ENCODE assay signal across 8 cellular contexts in the genomic region with DNA sequence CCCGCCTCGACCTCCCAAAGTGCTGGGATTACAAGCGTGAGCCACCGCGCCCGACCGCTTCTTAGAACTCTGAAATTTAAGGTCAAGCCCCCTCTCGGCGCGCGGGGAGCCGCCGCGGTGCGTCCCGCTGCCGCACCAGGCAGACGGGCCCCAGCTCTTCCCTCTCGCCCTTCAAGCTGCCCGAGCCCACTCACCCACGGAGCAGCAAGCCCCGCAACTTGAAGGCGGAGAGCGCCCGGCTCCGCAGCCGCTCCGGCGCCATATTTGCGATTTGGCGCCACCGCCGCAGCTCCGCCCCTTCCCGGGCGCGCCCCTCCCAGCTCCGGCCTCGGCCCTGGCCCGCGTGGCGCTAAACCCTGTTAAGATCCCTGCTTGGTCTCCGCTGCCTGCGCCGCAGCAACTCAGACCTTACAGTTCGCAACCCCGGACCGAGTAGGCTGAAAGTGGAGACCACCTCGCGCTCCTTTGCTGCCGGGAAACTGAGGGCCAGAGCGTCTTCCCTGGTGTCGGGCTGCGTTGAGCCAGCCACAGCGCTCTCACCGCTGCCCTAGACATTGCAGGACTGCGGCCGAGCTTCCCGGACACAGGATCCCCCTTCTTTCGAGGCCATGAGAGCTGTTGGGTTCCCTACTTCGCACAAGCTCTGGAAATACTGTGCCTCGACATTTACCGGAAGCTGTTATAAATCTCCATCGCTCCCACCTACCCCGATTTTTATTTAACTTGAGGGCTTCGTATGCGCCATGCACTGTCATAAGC. TPM values are rescaled to one million over a fixed set of nuclear protein-coding genes. Genes with fewer than 3 reads are reported as not detected.
DNase-seq lines count a peak whose midpoint lies in the region; TF ChIP-seq lines count a peak whose summit lies in the region.

A gene with protein sequence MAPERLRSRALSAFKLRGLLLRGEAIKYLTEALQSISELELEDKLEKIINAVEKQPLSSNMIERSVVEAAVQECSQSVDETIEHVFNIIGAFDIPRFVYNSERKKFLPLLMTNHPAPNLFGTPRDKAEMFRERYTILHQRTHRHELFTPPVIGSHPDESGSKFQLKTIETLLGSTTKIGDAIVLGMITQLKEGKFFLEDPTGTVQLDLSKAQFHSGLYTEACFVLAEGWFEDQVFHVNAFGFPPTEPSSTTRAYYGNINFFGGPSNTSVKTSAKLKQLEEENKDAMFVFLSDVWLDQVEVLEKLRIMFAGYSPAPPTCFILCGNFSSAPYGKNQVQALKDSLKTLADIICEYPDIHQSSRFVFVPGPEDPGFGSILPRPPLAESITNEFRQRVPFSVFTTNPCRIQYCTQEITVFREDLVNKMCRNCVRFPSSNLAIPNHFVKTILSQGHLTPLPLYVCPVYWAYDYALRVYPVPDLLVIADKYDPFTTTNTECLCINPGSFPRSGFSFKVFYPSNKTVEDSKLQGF (minus strand): TSS at position 273 of the 759 bp plus-strand sequence. CDS start 11 bp downstream, at position 262.

- no peaks in the 10 kb centered on the region for H3K27me3 Mint-ChIP-seq in glutamatergic neuron (ENCODE audit: unreplicated experiment)

- peak within 1 kb of the TSS; percentile 80 for H3K9ac ChIP-seq in SK-N-MC (ENCODE audit: insufficient read length)

- TF ChIP-seq POLR2A in testis (IDR thresholded peaks at IDR 0.05) = no peak

- H3K9me3 ChIP-seq in SK-N-MC (ENCODE audit: low read depth, low read length) (no peaks in the 10 kb centered on the region), osteoblast (ENCODE audit: low read depth, low read length) (no peaks in the 10 kb centered on the region), testis (no peaks in the 10 kb centered on the region)

- peak within 1 kb of the TSS; percentile 75; the same call in 1 of the 2 replicates for H3K27ac ChIP-seq in SK-N-MC
- peak within 1 kb of the TSS; percentile 50 for H3K27ac ChIP-seq in osteoblast (ENCODE audit: low read depth, low read length)
- H3K27ac ChIP-seq in testis = peak within 1 kb of the TSS; percentile 63 to 85

- intact Hi-C loops in testis (cut with DNase I; ENCODE audit: low total_unique reads) = no loop called here

- 4 to 13% methylated on average over 18 to 67 of the region's 67 CpGs for WGBS in testis, 2 donors

- H3K4me1 Mint-ChIP-seq in glutamatergic neuron (ENCODE audit: low read depth, unreplicated experiment) = peaks cover 2% of the 10 kb centered on the region

- H3K27me3 ChIP-seq in H7 (ENCODE audit: control insufficient read depth, insufficient read depth, low read length) = peaks cover 13% of the 10 kb centered on the region
- H3K27me3 ChIP-seq in osteoblast (ENCODE audit: insufficient read depth, low read length) = no peaks in the 10 kb centered on the region
- H3K27me3 ChIP-seq in testis = no peaks in the 10 kb centered on the region

- peak within 1 kb of the TSS; percentile 100 for H2AFZ ChIP-seq in osteoblast (ENCODE audit: low read length)

- H3K4me2 ChIP-seq in osteoblast (ENCODE audit: insufficient read depth, low read length) = peak within 1 kb of the TSS; percentile 84

- H3K79me2 ChIP-seq in osteoblast (ENCODE audit: insufficient read depth, low read length) = peaks cover 12% of the 10 kb centered on the region

- peaks cover 4% of the 10 kb centered on the region for H3K9me3 Mint-ChIP-seq in glutamatergic neuron (ENCODE audit: unreplicated experiment)

- H3K4me3 ChIP-seq in H7 (ENCODE audit: insufficient read depth, low read depth, low read length) = peak within 1 kb of the TSS; percentile 78
- peak within 1 kb of the TSS; percentile 78 for H3K4me3 ChIP-seq in SK-N-MC
- H3K4me3 ChIP-seq in osteoblast (ENCODE audit: insufficient read depth, low read length) = peak within 1 kb of the TSS; percentile 86
- H3K4me3 ChIP-seq in testis = peak within 1 kb of the TSS; percentile 64 to 84

- H3K27ac Mint-ChIP-seq in glutamatergic neuron (ENCODE audit: unreplicated experiment) = peak within 1 kb of the TSS; percentile 72

- H3K4me3 Mint-ChIP-seq in glutamatergic neuron (ENCODE audit: unreplicated experiment) = peak within 1 kb of the TSS; percentile 87

- H3K36me3 Mint-ChIP-seq in glutamatergic neuron (ENCODE audit: unreplicated experiment) = no peaks in the 10 kb centered on the region

- H3K36me3 ChIP-seq in H7 (replicated peaks; ENCODE audit: control insufficient read depth, insufficient read depth, low read length) (no peaks in the 10 kb centered on the region), SK-N-MC (ENCODE audit: insufficient read depth, low read length) (peaks cover 8% of the 10 kb centered on the region), osteoblast (ENCODE audit: insufficient read depth, low read length) (no peaks in the 10 kb centered on the region), testis (ENCODE audit: low read depth, missing control alignments) (no peaks in the 10 kb centered on the region)

- TF ChIP-seq CTCF in glutamatergic neuron (IDR thresholded peaks at IDR 0.05; ENCODE audit: partially characterized antibody, unreplicated experiment) = no peak
- no peak for TF ChIP-seq CTCF in osteoblast (IDR thresholded peaks at IDR 0.05; ENCODE audit: extremely low read depth, low read depth, low read length)
- TF ChIP-seq CTCF in testis (IDR thresholded peaks at IDR 0.05) = no peak

- DNase-seq in GDM1 (lab: John Stamatoyannopoulos, UW) (peak; percentile 70), H7 (peak; percentile 93), M059J (ENCODE audit: low read depth) (peak; percentile 58), SK-N-MC (ENCODE audit: low read depth, low spot score) (no peak), glutamatergic neuron (peak; percentile 82), osteoblast (ENCODE audit: insufficient read length, low spot score, missing footprints) (peak; percentile 96), testis (peak; percentile 80)
- peak; percentile 82 for DNase-seq in activated naive CD4-positive, alpha-beta T cell treated with anti-CD3 and anti-CD28 coated beads, Interleukin-2, amount 50 U/mL, for 16 hours

- H3K4me1 ChIP-seq in osteoblast (ENCODE audit: insufficient read depth, low read length) (no peaks in the 10 kb centered on the region), testis (no peaks in the 10 kb centered on the region)

- H4K20me1 ChIP-seq in osteoblast (ENCODE audit: insufficient read depth, low read length) = no peaks in the 10 kb centered on the region

RNA-seq across cellular contexts. Expression of the gene that starts here (rescaled TPM):
- total RNA-seq in H7 (2014; rRNA removed; shearing (Covaris generic)) = 30.8 and 36.5 TPM in 2 replicates
- total RNA-seq in M059J (2014; rRNA removed; shearing (Covaris generic)) = 17.4 and 27.8 TPM in 2 replicates
- total RNA-seq in glutamatergic neuron (ENCODE audit: unreplicated experiment) (2.4 TPM), osteoblast (4.4 and 6.2 TPM in 2 replicates), testis (10 to 100 TPM in 1 of 2 donors, 1 to 10 TPM in 1; 9.0 to 13.4 TPM)
- 8.2 TPM for polyA plus RNA-seq in testis (ENCODE audit: insufficient read depth, low read depth, low replicate concordance)
